Comparison of ENCODE assay signal across 19 cellular contexts in the genomic region with DNA sequence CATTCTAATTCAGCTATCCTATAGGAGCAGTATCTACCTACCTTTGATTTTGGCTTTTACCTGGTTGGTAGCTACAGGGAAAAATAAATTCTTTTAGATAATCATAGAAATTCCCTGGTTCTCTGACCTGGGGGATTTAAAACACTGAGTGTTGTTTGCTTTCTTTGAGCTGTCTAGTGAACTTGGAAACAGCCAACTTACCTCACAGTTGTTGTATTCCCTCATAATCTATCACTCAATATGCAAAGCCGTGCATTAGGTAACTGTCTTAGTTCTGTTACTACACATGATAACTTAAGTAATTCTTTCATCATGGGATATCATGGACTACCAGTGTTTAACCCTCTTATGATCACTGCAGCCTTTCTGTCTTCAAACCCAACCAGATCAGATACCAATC.
A peak's percentile ranks its signal among the peaks of the same experiment; 100 is the strongest.
DNase-seq lines count a peak whose midpoint lies in the region; ATAC-seq and TF ChIP-seq lines count a peak whose summit lies in the region.
"Had no signal": no experiment of that assay in that cellular context is flagged by ENCODE, and none has a peak within 500 bp of the region (broad histone marks: within the 10 kb centered on the region; RNA-seq: fewer than 3 reads in every experiment).

No MANE protein-coding gene starts in this region.

- peaks cover 75% of the 10 kb centered on the region for H3K36me3 Mint-ChIP-seq in activated T-cell treated with anti-CD3 and anti-CD28 coated beads, Interleukin-2, amount 50 U/mL, for 24 hours (ENCODE audit: low read depth)
- peaks cover 24% of the 10 kb centered on the region for H3K36me3 Mint-ChIP-seq in activated CD4-positive, alpha-beta memory T cell treated with anti-CD3 and anti-CD28 coated beads, Interleukin-2, amount 10 ng/mL, durations not matched to agents 7 days and 5 days (ENCODE audit: low read depth)
- H3K36me3 Mint-ChIP-seq in naive thymus-derived CD8-positive, alpha-beta T cell, result peaks cover 22 to 66% (median 26%) of the 10 kb centered on the region in 3 donors
- peaks cover 23% of the 10 kb centered on the region for H3K36me3 Mint-ChIP-seq in endodermal cell (ENCODE audit: low read depth)

- H3K27ac Mint-ChIP-seq in activated T-cell treated with anti-CD3 and anti-CD28 coated beads, Interleukin-2, amount 50 U/mL, for 24 hours, result peak overlapping the region; percentile 16
- peak overlapping the region; percentile 70 for H3K27ac Mint-ChIP-seq in activated CD4-positive, alpha-beta memory T cell treated with anti-CD3 and anti-CD28 coated beads, Interleukin-2, amount 10 ng/mL, durations not matched to agents 7 days and 5 days
- H3K27ac Mint-ChIP-seq in naive thymus-derived CD8-positive, alpha-beta T cell, result peak overlapping the region in 8 of 10 donors; percentile 22 to 90 (median 72)
- H3K27ac Mint-ChIP-seq in endodermal cell, result no peak overlapping the region

- H3K4me3 Mint-ChIP-seq in activated T-cell treated with anti-CD3 and anti-CD28 coated beads, Interleukin-2, amount 50 U/mL, for 24 hours, result peak overlapping the region; percentile 59
- peak overlapping the region; percentile 71 for H3K4me3 Mint-ChIP-seq in activated CD4-positive, alpha-beta memory T cell treated with anti-CD3 and anti-CD28 coated beads, Interleukin-2, amount 10 ng/mL, durations not matched to agents 7 days and 5 days
- H3K4me3 Mint-ChIP-seq in naive thymus-derived CD8-positive, alpha-beta T cell, result peak overlapping the region; percentile 58 to 84 (median 79)
- H3K4me3 Mint-ChIP-seq in endodermal cell, result no peak overlapping the region

- no peak for DNase-seq in activated T-cell treated with anti-CD3 and anti-CD28 coated beads, Interleukin-2, amount 50 U/mL, for 24 hours
- DNase-seq in activated T-cell treated with anti-CD3 and anti-CD28 coated beads for 4 hours (no peak), endodermal cell (no peak), gastrocnemius medialis (no peak)
- no peak for DNase-seq in activated CD4-positive, alpha-beta memory T cell treated with anti-CD3 and anti-CD28 coated beads, Interleukin-2, amount 10 ng/mL, durations not matched to agents 7 days and 5 days
- no peak for DNase-seq in naive thymus-derived CD8-positive, alpha-beta T cell
- DNase-seq: brain microvascular endothelial cell; foreskin keratinocyte; left cardiac atrium; midbrain; NCI-H2029; NCI-H446 treated with DMSO at 0.1 percent for 48 hours; stimulated activated CD4-positive, alpha-beta T cell treated with anti-CD3 and anti-CD28 coated beads, Interleukin-12 subunit alpha, Interleukin-12 subunit beta, amount 100 ng/mL, for 4 hours; SW 1271; trophoblast cell; WERI-Rb-1 had no signal

- ATAC-seq in GM19395 (IDR thresholded peaks at IDR 0.05; ENCODE audit: unreplicated experiment) (peak; percentile 9), gastrocnemius medialis (no peak), HG03342 (IDR thresholded peaks at IDR 0.05; ENCODE audit: unreplicated experiment) (no peak)
- ATAC-seq in naive thymus-derived CD8-positive, alpha-beta T cell, result no peak
- ATAC-seq: foreskin keratinocyte, left cardiac atrium had no signal

- H3K4me3 ChIP-seq in endodermal cell (ENCODE audit: low read length) (no peak overlapping the region), gastrocnemius medialis (no peak overlapping the region)

- H3K27me3 ChIP-seq in endodermal cell (ENCODE audit: control insufficient read depth, insufficient read depth, low read length, poor library complexity, severe bottlenecking) (no peaks in the 10 kb centered on the region), gastrocnemius medialis (no peaks in the 10 kb centered on the region)
- H3K27me3 ChIP-seq: brain microvascular endothelial cell, foreskin keratinocyte had no signal

- TF ChIP-seq POLR2A in gastrocnemius medialis (IDR thresholded peaks at IDR 0.05), result no peak

- peaks cover 3% of the 10 kb centered on the region for H3K4me1 ChIP-seq in endodermal cell (ENCODE audit: control insufficient read depth, insufficient read depth, low read length)
- H3K4me1 ChIP-seq in gastrocnemius medialis, result no peaks in the 10 kb centered on the region
- H3K4me1 ChIP-seq: foreskin keratinocyte had no signal

- POLR2A ChIA-PET in activated CD4-positive, alpha-beta memory T cell treated with anti-CD3 and anti-CD28 coated beads, Interleukin-2, amount 10 ng/mL, durations not matched to agents 7 days and 5 days (lab: Charles Lee), result no interaction called here
- POLR2A ChIA-PET in naive thymus-derived CD8-positive, alpha-beta T cell (lab: Charles Lee), result no interaction called here

- in situ Hi-C loops in gastrocnemius medialis (cut with MboI; ENCODE audit: low sequenced_read_pairs in 4 of 4), result loop anchor here in 1 of 4 donors (25.0 kb wide), 1 partner anchor 832 kb away; the partner anchor contains the start of gene FAM98A

- H3K27ac ChIP-seq in endodermal cell (ENCODE audit: low read depth, low read length) (no peak overlapping the region), gastrocnemius medialis (no peak overlapping the region)
- H3K27ac ChIP-seq: brain microvascular endothelial cell, epithelial cell of prostate, foreskin keratinocyte, WERI-Rb-1 had no signal

- H3K9ac ChIP-seq in endodermal cell (ENCODE audit: extremely low read depth, low read length, poor library complexity, severe bottlenecking), result no peak overlapping the region

- intact Hi-C loops in gastrocnemius medialis (cut with DNase I; ENCODE audit: low total_unique reads), result no loop called here

- CTCF ChIA-PET in activated CD4-positive, alpha-beta memory T cell treated with anti-CD3 and anti-CD28 coated beads, Interleukin-2, amount 10 ng/mL, durations not matched to agents 7 days and 5 days (lab: Charles Lee), result no interaction called here

- H3K9me3 ChIP-seq in endodermal cell (ENCODE audit: control insufficient read depth, low read length) (no peaks in the 10 kb centered on the region), gastrocnemius medialis (no peaks in the 10 kb centered on the region)

- no peak for TF ChIP-seq CTCF in endodermal cell (conservative IDR thresholded peaks at IDR 0.05)
- TF ChIP-seq CTCF in gastrocnemius medialis (IDR thresholded peaks at IDR 0.05 in 4 of 5, conservative IDR thresholded peaks at IDR 0.05 in 1 of 5), result no peak

- H3K36me3 ChIP-seq in endodermal cell (ENCODE audit: control insufficient read depth, insufficient read depth, low read length) (peaks cover 9% of the 10 kb centered on the region), gastrocnemius medialis (peaks cover 0 to 11% of the 10 kb centered on the region in 2 donors)
- H3K36me3 ChIP-seq: WERI-Rb-1 had no signal

- WGBS in endodermal cell (ENCODE audit: insufficient coverage in 1 of 2, insufficient read length in 1 of 2), 2 experiments, result 94 to 100% methylated on average over 1 of the region's 1 CpG

- H3K4me1 Mint-ChIP-seq in activated T-cell treated with anti-CD3 and anti-CD28 coated beads, Interleukin-2, amount 50 U/mL, for 24 hours (ENCODE audit: low read depth), result peaks cover 22% of the 10 kb centered on the region
- H3K4me1 Mint-ChIP-seq in activated CD4-positive, alpha-beta memory T cell treated with anti-CD3 and anti-CD28 coated beads, Interleukin-2, amount 10 ng/mL, durations not matched to agents 7 days and 5 days, result peaks cover 24% of the 10 kb centered on the region
- peaks cover 14 to 18% (median 15%) of the 10 kb centered on the region in 4 donors for H3K4me1 Mint-ChIP-seq in naive thymus-derived CD8-positive, alpha-beta T cell
- peaks cover 7% of the 10 kb centered on the region for H3K4me1 Mint-ChIP-seq in endodermal cell

- no peaks in the 10 kb centered on the region for H3K27me3 Mint-ChIP-seq in activated T-cell treated with anti-CD3 and anti-CD28 coated beads, Interleukin-2, amount 50 U/mL, for 24 hours
- no peaks in the 10 kb centered on the region for H3K27me3 Mint-ChIP-seq in activated CD4-positive, alpha-beta memory T cell treated with anti-CD3 and anti-CD28 coated beads, Interleukin-2, amount 10 ng/mL, durations not matched to agents 7 days and 5 days
- no peaks in the 10 kb centered on the region for H3K27me3 Mint-ChIP-seq in naive thymus-derived CD8-positive, alpha-beta T cell
- H3K27me3 Mint-ChIP-seq in endodermal cell (ENCODE audit: insufficient read depth), result no peaks in the 10 kb centered on the region

- no peaks in the 10 kb centered on the region for H3K9me3 Mint-ChIP-seq in activated T-cell treated with anti-CD3 and anti-CD28 coated beads, Interleukin-2, amount 50 U/mL, for 24 hours
- H3K9me3 Mint-ChIP-seq in activated CD4-positive, alpha-beta memory T cell treated with anti-CD3 and anti-CD28 coated beads, Interleukin-2, amount 10 ng/mL, durations not matched to agents 7 days and 5 days, result no peaks in the 10 kb centered on the region
- peaks cover 0 to 2% (median 0%) of the 10 kb centered on the region in 9 donors for H3K9me3 Mint-ChIP-seq in naive thymus-derived CD8-positive, alpha-beta T cell
- peaks cover 17% of the 10 kb centered on the region for H3K9me3 Mint-ChIP-seq in endodermal cell
